In genomic region chr19:12494260-12494860, GRCh38 we compare ENCODE assay signal across 8 cellular contexts. TPM values are rescaled to one million over a fixed set of nuclear protein-coding genes. Genes with fewer than 3 reads are reported as not detected.
DNase-seq lines count a peak whose midpoint lies in the region; ATAC-seq, FAIRE-seq and TF ChIP-seq lines count a peak whose summit lies in the region.

No MANE protein-coding gene starts in this region.

- peaks cover 12% of the 10 kb centered on the region for H3K4me1 Mint-ChIP-seq in activated naive CD8-positive, alpha-beta T cell treated with anti-CD3 and anti-CD28 coated beads, Interleukin-2, amount 10 ng/mL, durations not matched to agents 7 days and 5 days
- H3K4me1 Mint-ChIP-seq in memory B cell: peaks cover 8% of the 10 kb centered on the region

- H3K27ac Mint-ChIP-seq in activated naive CD8-positive, alpha-beta T cell treated with anti-CD3 and anti-CD28 coated beads, Interleukin-2, amount 10 ng/mL, durations not matched to agents 7 days and 5 days: peak overlapping the region; percentile 25
- H3K27ac Mint-ChIP-seq in memory B cell: no peak overlapping the region

- POLR2A ChIA-PET in activated naive CD8-positive, alpha-beta T cell treated with anti-CD3 and anti-CD28 coated beads, Interleukin-2, amount 10 ng/mL, durations not matched to agents 7 days and 5 days (lab: Charles Lee): interaction anchor here (0.6 to 2.2 kb wide), 12 partner anchors 7 to 794 kb away, joined by 3 to 12 read pairs (median 4); partner anchors contain the start of genes ZNF136, ZNF442, ZNF443 and ZNF563

- no peaks in the 10 kb centered on the region for H3K9me3 ChIP-seq in left ventricle myocardium inferior (replicated peaks)
- H3K9me3 ChIP-seq in upper lobe of right lung: no peaks in the 10 kb centered on the region
- H3K9me3 ChIP-seq in small intestine (ENCODE audit: control insufficient read depth, low read depth): no peaks in the 10 kb centered on the region

- H3K4me3 Mint-ChIP-seq in activated naive CD8-positive, alpha-beta T cell treated with anti-CD3 and anti-CD28 coated beads, Interleukin-2, amount 10 ng/mL, durations not matched to agents 7 days and 5 days: peak overlapping the region; percentile 93
- peak overlapping the region; percentile 64 for H3K4me3 Mint-ChIP-seq in memory B cell

- TF ChIP-seq CTCF in left ventricle myocardium inferior (IDR thresholded peaks at IDR 0.05; ENCODE audit: borderline replicate concordance): no peak
- no peak for TF ChIP-seq CTCF in upper lobe of right lung (IDR thresholded peaks at IDR 0.05)

- no peaks in the 10 kb centered on the region for H3K27me3 Mint-ChIP-seq in activated naive CD8-positive, alpha-beta T cell treated with anti-CD3 and anti-CD28 coated beads, Interleukin-2, amount 10 ng/mL, durations not matched to agents 7 days and 5 days
- no peaks in the 10 kb centered on the region for H3K27me3 Mint-ChIP-seq in memory B cell

- ATAC-seq in Right ventricle myocardium superior (ENCODE audit: poor library complexity): no peak
- no peak for ATAC-seq in activated naive CD8-positive, alpha-beta T cell treated with anti-CD3 and anti-CD28 coated beads, Interleukin-2, amount 10 ng/mL, durations not matched to agents 7 days and 5 days (ENCODE audit: low read depth)
- no peak for ATAC-seq in memory B cell (ENCODE audit: low read depth)
- ATAC-seq in upper lobe of right lung: no peak
- ATAC-seq in GM21367 (IDR thresholded peaks at IDR 0.05; ENCODE audit: unreplicated experiment): no peak

- H3K36me3 Mint-ChIP-seq in activated naive CD8-positive, alpha-beta T cell treated with anti-CD3 and anti-CD28 coated beads, Interleukin-2, amount 10 ng/mL, durations not matched to agents 7 days and 5 days: peaks cover 3% of the 10 kb centered on the region
- H3K36me3 Mint-ChIP-seq in memory B cell: no peaks in the 10 kb centered on the region

- no peaks in the 10 kb centered on the region for H3K36me3 ChIP-seq in left ventricle myocardium inferior
- no peaks in the 10 kb centered on the region for H3K36me3 ChIP-seq in upper lobe of right lung
- no peaks in the 10 kb centered on the region for H3K36me3 ChIP-seq in small intestine (ENCODE audit: control insufficient read depth in 2 of 2, insufficient read depth in 2 of 2, low read length in 2 of 2)

- WGBS in small intestine, 3 donors: 94 to 97% (median 96%) methylated on average over 3 of the region's 3 CpGs

- peak overlapping the region; percentile 79 for H3K4me3 ChIP-seq in left ventricle myocardium inferior
- peak overlapping the region; percentile 57 for H3K4me3 ChIP-seq in upper lobe of right lung
- no peak overlapping the region for H3K4me3 ChIP-seq in small intestine (ENCODE audit: low read depth in 1 of 2, low read length in 2 of 2)

- intact Hi-C loops in left ventricle myocardium inferior (cut with micrococcal nuclease) (no loop called here), Right ventricle myocardium superior (cut with DNase I) (no loop called here), upper lobe of right lung (cut with DNase I) (no loop called here)

- H3K9me3 Mint-ChIP-seq in activated naive CD8-positive, alpha-beta T cell treated with anti-CD3 and anti-CD28 coated beads, Interleukin-2, amount 10 ng/mL, durations not matched to agents 7 days and 5 days: peaks cover 12% of the 10 kb centered on the region
- no peaks in the 10 kb centered on the region for H3K9me3 Mint-ChIP-seq in memory B cell

- FAIRE-seq in small intestine (lab: Jason Lieb, UNC): no peak

- H3K27me3 ChIP-seq in left ventricle myocardium inferior (ENCODE audit: low read depth) (no peaks in the 10 kb centered on the region), upper lobe of right lung (no peaks in the 10 kb centered on the region), small intestine (ENCODE audit: control insufficient read depth in 2 of 2, insufficient read depth in 2 of 2, low read length in 2 of 2) (no peaks in the 10 kb centered on the region)

- H3K27ac ChIP-seq in left ventricle myocardium inferior (replicated peaks): peak overlapping the region; percentile 91
- H3K27ac ChIP-seq in upper lobe of right lung: peak overlapping the region; percentile 84
- no peak overlapping the region for H3K27ac ChIP-seq in small intestine (ENCODE audit: low read depth in 1 of 2, low read length in 1 of 2)

- H3K4me1 ChIP-seq in left ventricle myocardium inferior (peaks cover 13% of the 10 kb centered on the region), upper lobe of right lung (peaks cover 4% of the 10 kb centered on the region), small intestine (ENCODE audit: control insufficient read depth in 2 of 2, insufficient read depth in 1 of 2, low read depth in 1 of 2, low read length in 1 of 2) (peaks cover 0 to 9% of the 10 kb centered on the region in 2 donors)

- DNase-seq in left ventricle myocardium inferior (no peak), Right ventricle myocardium superior (no peak), memory B cell (ENCODE audit: low spot score in 2 of 2) (no peak), upper lobe of right lung (no peak), RKO (ENCODE audit: low spot score) (no peak), small intestine (no peak)
- DNase-seq in activated naive CD8-positive, alpha-beta T cell treated with anti-CD3 and anti-CD28 coated beads, Interleukin-2, amount 10 ng/mL, durations not matched to agents 7 days and 5 days: no peak

RNA-seq across cellular contexts. Expression of gene ZNF709, which starts 9.7 kb away (rescaled TPM):
- 1.1 TPM for total RNA-seq in left ventricle myocardium inferior
- 1.4 TPM for total RNA-seq in Right ventricle myocardium superior
- 1 to 10 TPM; 4.9 to 5.0 TPM for total RNA-seq in activated naive CD8-positive, alpha-beta T cell treated with anti-CD3 and anti-CD28 coated beads, Interleukin-2, amount 10 ng/mL, durations not matched to agents 7 days and 5 days
- 2.6 TPM for total RNA-seq in upper lobe of right lung
- polyA plus RNA-seq in small intestine: under 1 TPM in 1 of 3 donors, not detected in 2; 0.76 TPM

RNA-seq across cellular contexts. Expression of gene ZNF443, which starts 53.5 kb away (rescaled TPM):
- total RNA-seq in left ventricle myocardium inferior: 2.3 TPM
- total RNA-seq in Right ventricle myocardium superior: 1.6 TPM
- total RNA-seq in activated naive CD8-positive, alpha-beta T cell treated with anti-CD3 and anti-CD28 coated beads, Interleukin-2, amount 10 ng/mL, durations not matched to agents 7 days and 5 days: 1 to 10 TPM; 6.9 to 7.1 TPM
- total RNA-seq in upper lobe of right lung: 3.8 TPM
- 1 to 10 TPM; 1.6 to 2.5 (median 2.2) TPM for polyA plus RNA-seq in small intestine

RNA-seq across cellular contexts. Expression of gene ZNF564, which starts 56.9 kb away (rescaled TPM):
- 11.1 TPM for total RNA-seq in left ventricle myocardium inferior
- total RNA-seq in Right ventricle myocardium superior: 9.9 TPM
- total RNA-seq in activated naive CD8-positive, alpha-beta T cell treated with anti-CD3 and anti-CD28 coated beads, Interleukin-2, amount 10 ng/mL, durations not matched to agents 7 days and 5 days: 10 to 100 TPM; 18.1 to 19.0 TPM
- 13.7 TPM for total RNA-seq in upper lobe of right lung
- polyA plus RNA-seq in small intestine: 10 to 100 TPM in 1 of 3 donors, 1 to 10 TPM in 2; 6.5 to 13.6 (median 8.9) TPM

Comparison
In these comparisons a context has a peak if more than half of its experiments do, and no peak if none do; other contexts are left out.
1. H3K27ac ChIP-seq: peak in left ventricle myocardium inferior (single experiment) and upper lobe of right lung (single experiment); none in small intestine (0 of 2).
2. H3K4me3 ChIP-seq: peak in left ventricle myocardium inferior (single experiment) and upper lobe of right lung (single experiment); none in small intestine (0 of 2).